In the genomic region with DNA sequence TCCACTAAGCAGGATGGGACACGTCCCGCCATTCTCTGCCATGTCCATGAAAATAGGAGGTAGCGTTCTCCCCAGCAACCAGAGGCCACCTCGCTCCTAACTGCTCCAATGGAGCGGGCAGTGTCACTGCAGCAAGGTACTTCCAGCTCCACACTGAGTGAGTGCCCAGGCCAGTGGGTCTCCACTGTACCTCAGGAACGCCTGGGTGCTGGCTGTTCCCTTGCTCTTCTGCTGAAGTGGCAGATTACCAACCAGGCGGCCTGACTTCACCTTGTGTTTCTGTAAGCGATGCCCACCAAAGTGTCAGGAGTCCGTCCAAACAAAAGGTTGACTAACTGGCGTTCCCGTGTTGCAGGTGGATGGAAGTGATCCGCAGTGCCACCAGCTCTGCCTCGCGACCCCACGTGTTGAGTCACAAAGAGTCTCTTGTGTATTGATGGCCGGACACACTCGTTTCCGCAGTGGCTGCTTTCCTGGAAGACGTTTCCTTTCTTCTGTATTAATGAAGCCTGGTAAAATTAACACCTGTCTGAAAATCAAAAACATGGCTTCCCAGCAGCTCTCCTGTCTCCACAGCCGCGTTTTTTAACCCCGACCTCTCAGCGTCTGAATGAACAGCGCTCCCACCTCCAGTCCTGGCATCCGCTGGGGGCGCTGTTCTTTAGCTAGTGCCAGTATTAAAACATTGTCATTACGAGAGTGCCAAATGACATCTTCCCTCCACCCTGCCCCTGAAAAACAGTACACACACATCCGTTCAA, we compare ENCODE assay signal across 9 cellular contexts.
DNase-seq lines count a peak whose midpoint lies in the region; ATAC-seq, FAIRE-seq and TF ChIP-seq lines count a peak whose summit lies in the region.
"Had no signal": no experiment of that assay in that cellular context is flagged by ENCODE, and none has a peak within 500 bp of the region (broad histone marks: within the 10 kb centered on the region; RNA-seq: fewer than 3 reads in every experiment).

No MANE protein-coding gene starts in this region.

- H3K4me3 ChIP-seq in GM12864 (ENCODE audit: low read depth, low read length) (no peak overlapping the region), bronchial epithelial cell (ENCODE audit: low read depth, low read length) (no peak overlapping the region)
- H3K4me3 ChIP-seq: pancreas had no signal

- in situ Hi-C loops in ACHN (cut with HindIII; ENCODE audit: low pct_ligation_motif_present, low pct_unique_long_range_greater_than_20kb, low sequenced_read_pairs): loop anchor here (25.0 kb wide), 1 partner anchor 436 kb away; no protein-coding TSS in a partner anchor

- peak; percentile 48 for ATAC-seq in memory B cell (ENCODE audit: low read depth)
- ATAC-seq in HG02623 (IDR thresholded peaks at IDR 0.05; ENCODE audit: unreplicated experiment): no peak

- TF ChIP-seq CTCF in GM12864 (IDR thresholded peaks at IDR 0.05; ENCODE audit: low read depth, low read length, missing control alignments) (peak; percentile 78), bronchial epithelial cell (IDR thresholded peaks at IDR 0.05; ENCODE audit: insufficient read depth, low read length, severe bottlenecking) (peak; percentile 63)

- no peaks in the 10 kb centered on the region for H3K9me3 Mint-ChIP-seq in memory B cell

- no peak for FAIRE-seq in bronchial epithelial cell (lab: Jason Lieb, UNC)
- FAIRE-seq: pancreas had no signal

- peaks cover 24% of the 10 kb centered on the region for H3K4me1 Mint-ChIP-seq in memory B cell

- peaks cover 11% of the 10 kb centered on the region for H3K36me3 ChIP-seq in bronchial epithelial cell (ENCODE audit: control insufficient read depth, insufficient read depth, low read length)

- H3K27me3 ChIP-seq in bronchial epithelial cell (ENCODE audit: control insufficient read depth, insufficient read depth, low read length): no peaks in the 10 kb centered on the region
- H3K27me3 ChIP-seq: pancreas had no signal

- peak; percentile 48 for DNase-seq in GM12864 (ENCODE audit: low read depth)
- DNase-seq in NCI-H187 (lab: John Stamatoyannopoulos, UW): peak; percentile 56 to 77
- DNase-seq in bronchial epithelial cell (ENCODE audit: low read depth): peak; percentile 20
- peak; percentile 30 to 37 for DNase-seq in memory B cell (ENCODE audit: low spot score in 2 of 2)
- no peak for DNase-seq in OCI-M2 (lab: John Stamatoyannopoulos, UW; ENCODE audit: unreplicated experiment)
- no peak for DNase-seq in UCSD-AML1 (lab: John Stamatoyannopoulos, UW; ENCODE audit: unreplicated experiment)
- DNase-seq in ACHN: no peak
- DNase-seq: pancreas had no signal

- H3K27me3 Mint-ChIP-seq in memory B cell: no peaks in the 10 kb centered on the region

- peak overlapping the region; percentile 68 for H3K27ac Mint-ChIP-seq in memory B cell

- H3K36me3 Mint-ChIP-seq in memory B cell: peaks cover 12% of the 10 kb centered on the region

- no peak overlapping the region for H3K4me3 Mint-ChIP-seq in memory B cell

Comparison
In these comparisons a context has a peak if more than half of its experiments do, and no peak if none do; other contexts are left out.
1. DNase-seq: peak in GM12864 (single experiment), NCI-H187 (2 of 2), bronchial epithelial cell (single experiment) and memory B cell (2 of 2); none in OCI-M2 (single experiment), UCSD-AML1 (single experiment) and ACHN (single experiment).